1 cellular context compared by ENCODE assay signal in genomic region chr10:95304463-95304862, GRCh38.
TF ChIP-seq lines count a peak whose summit lies in the region.

No MANE protein-coding gene starts in this region.

TF ChIP-seq in IMR-90, 13 proteins besides CTCF, POLR2A, EP300 and RAD21 (continued from another document):
- no peak for TF ChIP-seq USF2 (IDR thresholded peaks at IDR 0.05; ENCODE audit: low read depth, low read length)
